1 cellular context compared by ENCODE assay signal in the genomic region with DNA sequence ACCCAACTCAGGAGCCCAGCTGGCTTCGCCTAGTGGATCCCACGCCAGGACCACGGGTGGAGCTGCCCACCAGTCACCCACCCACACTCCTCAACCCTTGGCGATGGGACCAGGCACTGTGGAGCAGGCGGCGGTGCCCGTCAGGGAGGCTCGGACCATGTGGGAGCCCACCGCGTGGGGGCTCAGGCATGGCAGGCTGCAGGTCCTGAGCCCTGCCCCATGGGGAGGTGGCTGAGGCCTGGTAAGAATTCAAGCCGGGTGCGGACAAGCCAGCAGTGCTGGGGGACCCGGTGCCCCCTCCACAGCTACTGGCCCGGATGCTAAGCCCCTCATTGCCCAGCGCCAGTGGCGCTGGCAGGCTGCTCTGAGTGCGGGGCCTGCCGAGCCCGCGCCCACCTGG.
A peak's percentile ranks its signal among the peaks of the same experiment; 100 is the strongest.
TF ChIP-seq lines count a peak whose summit lies in the region.

No MANE protein-coding gene starts in this region.

TF ChIP-seq in HepG2, 621 proteins besides CTCF, POLR2A, EP300 and RAD21 (continued from another document):
- TF ChIP-seq, protein P1, sequence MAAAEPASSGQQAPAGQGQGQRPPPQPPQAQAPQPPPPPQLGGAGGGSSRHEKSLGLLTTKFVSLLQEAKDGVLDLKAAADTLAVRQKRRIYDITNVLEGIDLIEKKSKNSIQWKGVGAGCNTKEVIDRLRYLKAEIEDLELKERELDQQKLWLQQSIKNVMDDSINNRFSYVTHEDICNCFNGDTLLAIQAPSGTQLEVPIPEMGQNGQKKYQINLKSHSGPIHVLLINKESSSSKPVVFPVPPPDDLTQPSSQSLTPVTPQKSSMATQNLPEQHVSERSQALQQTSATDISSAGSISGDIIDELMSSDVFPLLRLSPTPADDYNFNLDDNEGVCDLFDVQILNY (CRISPR knock-in tag; conservative IDR thresholded peaks at IDR 0.05), result no peak
- no peak for TF ChIP-seq ZNF660 (CRISPR knock-in tag; IDR thresholded peaks at IDR 0.05; ENCODE audit: borderline replicate concordance, low read depth)
- no peak for TF ChIP-seq XBP1 (CRISPR knock-in tag; IDR thresholded peaks at IDR 0.05)
- no peak for TF ChIP-seq MEIS1 (CRISPR knock-in tag; IDR thresholded peaks at IDR 0.05; ENCODE audit: borderline replicate concordance)
- no peak for TF ChIP-seq ZFP90 (CRISPR knock-in tag; IDR thresholded peaks at IDR 0.05; ENCODE audit: borderline replicate concordance)
- peak; percentile 28 for TF ChIP-seq ZNF883 (CRISPR knock-in tag; IDR thresholded peaks at IDR 0.05; ENCODE audit: not compliant biosample characterization)
- no peak for TF ChIP-seq HNRNPL (IDR thresholded peaks at IDR 0.05; ENCODE audit: low read depth, low read length)
- TF ChIP-seq ZNF569 (CRISPR knock-in tag; IDR thresholded peaks at IDR 0.05; ENCODE audit: borderline replicate concordance), result no peak
- TF ChIP-seq ATF2 (CRISPR knock-in tag; IDR thresholded peaks at IDR 0.05), result no peak
- no peak for TF ChIP-seq NFKBIZ (CRISPR knock-in tag; IDR thresholded peaks at IDR 0.05)
- TF ChIP-seq ZNF276 (CRISPR knock-in tag; IDR thresholded peaks at IDR 0.05; ENCODE audit: low read depth), result no peak
- no peak for TF ChIP-seq RFX5 (IDR thresholded peaks at IDR 0.05; ENCODE audit: low read depth, low read length)
- TF ChIP-seq, protein P2, sequence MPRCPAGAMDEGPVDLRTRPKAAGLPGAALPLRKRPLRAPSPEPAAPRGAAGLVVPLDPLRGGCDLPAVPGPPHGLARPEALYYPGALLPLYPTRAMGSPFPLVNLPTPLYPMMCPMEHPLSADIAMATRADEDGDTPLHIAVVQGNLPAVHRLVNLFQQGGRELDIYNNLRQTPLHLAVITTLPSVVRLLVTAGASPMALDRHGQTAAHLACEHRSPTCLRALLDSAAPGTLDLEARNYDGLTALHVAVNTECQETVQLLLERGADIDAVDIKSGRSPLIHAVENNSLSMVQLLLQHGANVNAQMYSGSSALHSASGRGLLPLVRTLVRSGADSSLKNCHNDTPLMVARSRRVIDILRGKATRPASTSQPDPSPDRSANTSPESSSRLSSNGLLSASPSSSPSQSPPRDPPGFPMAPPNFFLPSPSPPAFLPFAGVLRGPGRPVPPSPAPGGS (CRISPR knock-in tag; IDR thresholded peaks at IDR 0.05), result 0 out of 2 replicates have a peak, but pooled peaks have one; percentile 27
- 0 out of 2 replicates have a peak, but pooled peaks have one; percentile 60 for TF ChIP-seq DNMT1 (CRISPR knock-in tag; IDR thresholded peaks at IDR 0.05)
- no peak for TF ChIP-seq SMYD3 (CRISPR knock-in tag; IDR thresholded peaks at IDR 0.05)
- TF ChIP-seq, protein P3, sequence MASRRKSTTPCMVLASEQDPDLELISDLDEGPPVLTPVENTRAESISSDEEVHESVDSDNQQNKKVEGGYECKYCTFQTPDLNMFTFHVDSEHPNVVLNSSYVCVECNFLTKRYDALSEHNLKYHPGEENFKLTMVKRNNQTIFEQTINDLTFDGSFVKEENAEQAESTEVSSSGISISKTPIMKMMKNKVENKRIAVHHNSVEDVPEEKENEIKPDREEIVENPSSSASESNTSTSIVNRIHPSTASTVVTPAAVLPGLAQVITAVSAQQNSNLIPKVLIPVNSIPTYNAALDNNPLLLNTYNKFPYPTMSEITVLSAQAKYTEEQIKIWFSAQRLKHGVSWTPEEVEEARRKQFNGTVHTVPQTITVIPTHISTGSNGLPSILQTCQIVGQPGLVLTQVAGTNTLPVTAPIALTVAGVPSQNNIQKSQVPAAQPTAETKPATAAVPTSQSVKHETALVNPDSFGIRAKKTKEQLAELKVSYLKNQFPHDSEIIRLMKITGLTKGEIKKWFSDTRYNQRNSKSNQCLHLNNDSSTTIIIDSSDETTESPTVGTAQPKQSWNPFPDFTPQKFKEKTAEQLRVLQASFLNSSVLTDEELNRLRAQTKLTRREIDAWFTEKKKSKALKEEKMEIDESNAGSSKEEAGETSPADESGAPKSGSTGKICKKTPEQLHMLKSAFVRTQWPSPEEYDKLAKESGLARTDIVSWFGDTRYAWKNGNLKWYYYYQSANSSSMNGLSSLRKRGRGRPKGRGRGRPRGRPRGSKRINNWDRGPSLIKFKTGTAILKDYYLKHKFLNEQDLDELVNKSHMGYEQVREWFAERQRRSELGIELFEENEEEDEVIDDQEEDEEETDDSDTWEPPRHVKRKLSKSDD (CRISPR knock-in tag; IDR thresholded peaks at IDR 0.05; ENCODE audit: low read depth), result 0 out of 2 replicates have a peak, but pooled peaks have one; percentile 11
- no peak for TF ChIP-seq ZSCAN30 (CRISPR knock-in tag; IDR thresholded peaks at IDR 0.05)
- no peak for TF ChIP-seq DPF2 (CRISPR knock-in tag; IDR thresholded peaks at IDR 0.05; ENCODE audit: borderline replicate concordance, low read depth)
- TF ChIP-seq ZNF687 (CRISPR knock-in tag; IDR thresholded peaks at IDR 0.05), result peak; percentile 54
- no peak for TF ChIP-seq ZNF234 (CRISPR knock-in tag; conservative IDR thresholded peaks at IDR 0.05)
- TF ChIP-seq ZBTB42 (CRISPR knock-in tag; IDR thresholded peaks at IDR 0.05), result no peak
- no peak for TF ChIP-seq MAZ (IDR thresholded peaks at IDR 0.05; ENCODE audit: borderline replicate concordance, low read depth, low read length)
- TF ChIP-seq MAZ (CRISPR knock-in tag; IDR thresholded peaks at IDR 0.05; ENCODE audit: low read depth), result 0 out of 2 replicates have a peak, but pooled peaks have one; percentile 20
- 0 out of 2 replicates have a peak, but pooled peaks have one; percentile 21 for TF ChIP-seq TBX2 (CRISPR knock-in tag; IDR thresholded peaks at IDR 0.05; ENCODE audit: borderline replicate concordance)
- no peak for TF ChIP-seq HNRNPLL (IDR thresholded peaks at IDR 0.05; ENCODE audit: low read depth, low read length, poor library complexity, severe bottlenecking)
- no peak for TF ChIP-seq MIER3 (CRISPR knock-in tag; IDR thresholded peaks at IDR 0.05; ENCODE audit: borderline replicate concordance)
- TF ChIP-seq ZBTB7B (CRISPR knock-in tag; IDR thresholded peaks at IDR 0.05), result no peak
- no peak for TF ChIP-seq PBX3 (CRISPR knock-in tag; IDR thresholded peaks at IDR 0.05; ENCODE audit: borderline replicate concordance)
- TF ChIP-seq ZBTB21 (CRISPR knock-in tag; IDR thresholded peaks at IDR 0.05), result no peak
- TF ChIP-seq GABPB1 (CRISPR knock-in tag; IDR thresholded peaks at IDR 0.05), result peak; percentile 29; the same call in 1 of the 2 replicates
- 0 out of 2 replicates have a peak, but pooled peaks have one; percentile 1 for TF ChIP-seq MED1 (CRISPR knock-in tag; IDR thresholded peaks at IDR 0.05)
- TF ChIP-seq, protein P4, sequence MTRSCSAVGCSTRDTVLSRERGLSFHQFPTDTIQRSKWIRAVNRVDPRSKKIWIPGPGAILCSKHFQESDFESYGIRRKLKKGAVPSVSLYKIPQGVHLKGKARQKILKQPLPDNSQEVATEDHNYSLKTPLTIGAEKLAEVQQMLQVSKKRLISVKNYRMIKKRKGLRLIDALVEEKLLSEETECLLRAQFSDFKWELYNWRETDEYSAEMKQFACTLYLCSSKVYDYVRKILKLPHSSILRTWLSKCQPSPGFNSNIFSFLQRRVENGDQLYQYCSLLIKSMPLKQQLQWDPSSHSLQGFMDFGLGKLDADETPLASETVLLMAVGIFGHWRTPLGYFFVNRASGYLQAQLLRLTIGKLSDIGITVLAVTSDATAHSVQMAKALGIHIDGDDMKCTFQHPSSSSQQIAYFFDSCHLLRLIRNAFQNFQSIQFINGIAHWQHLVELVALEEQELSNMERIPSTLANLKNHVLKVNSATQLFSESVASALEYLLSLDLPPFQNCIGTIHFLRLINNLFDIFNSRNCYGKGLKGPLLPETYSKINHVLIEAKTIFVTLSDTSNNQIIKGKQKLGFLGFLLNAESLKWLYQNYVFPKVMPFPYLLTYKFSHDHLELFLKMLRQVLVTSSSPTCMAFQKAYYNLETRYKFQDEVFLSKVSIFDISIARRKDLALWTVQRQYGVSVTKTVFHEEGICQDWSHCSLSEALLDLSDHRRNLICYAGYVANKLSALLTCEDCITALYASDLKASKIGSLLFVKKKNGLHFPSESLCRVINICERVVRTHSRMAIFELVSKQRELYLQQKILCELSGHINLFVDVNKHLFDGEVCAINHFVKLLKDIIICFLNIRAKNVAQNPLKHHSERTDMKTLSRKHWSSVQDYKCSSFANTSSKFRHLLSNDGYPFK (CRISPR knock-in tag; IDR thresholded peaks at IDR 0.05; ENCODE audit: borderline replicate concordance), result 0 out of 2 replicates have a peak, but pooled peaks have one; percentile 17
- TF ChIP-seq ZNF839 (CRISPR knock-in tag; IDR thresholded peaks at IDR 0.05; ENCODE audit: borderline replicate concordance), result no peak
- TF ChIP-seq ZBTB38 (CRISPR knock-in tag; IDR thresholded peaks at IDR 0.05), result no peak; the same call in 1 of the 2 replicates
- no peak for TF ChIP-seq NCOA5 (CRISPR knock-in tag; IDR thresholded peaks at IDR 0.05)
- 0 out of 2 replicates have a peak, but pooled peaks have one; percentile 16 for TF ChIP-seq FOXC1 (CRISPR knock-in tag; IDR thresholded peaks at IDR 0.05; ENCODE audit: borderline replicate concordance)
- TF ChIP-seq, protein P5, sequence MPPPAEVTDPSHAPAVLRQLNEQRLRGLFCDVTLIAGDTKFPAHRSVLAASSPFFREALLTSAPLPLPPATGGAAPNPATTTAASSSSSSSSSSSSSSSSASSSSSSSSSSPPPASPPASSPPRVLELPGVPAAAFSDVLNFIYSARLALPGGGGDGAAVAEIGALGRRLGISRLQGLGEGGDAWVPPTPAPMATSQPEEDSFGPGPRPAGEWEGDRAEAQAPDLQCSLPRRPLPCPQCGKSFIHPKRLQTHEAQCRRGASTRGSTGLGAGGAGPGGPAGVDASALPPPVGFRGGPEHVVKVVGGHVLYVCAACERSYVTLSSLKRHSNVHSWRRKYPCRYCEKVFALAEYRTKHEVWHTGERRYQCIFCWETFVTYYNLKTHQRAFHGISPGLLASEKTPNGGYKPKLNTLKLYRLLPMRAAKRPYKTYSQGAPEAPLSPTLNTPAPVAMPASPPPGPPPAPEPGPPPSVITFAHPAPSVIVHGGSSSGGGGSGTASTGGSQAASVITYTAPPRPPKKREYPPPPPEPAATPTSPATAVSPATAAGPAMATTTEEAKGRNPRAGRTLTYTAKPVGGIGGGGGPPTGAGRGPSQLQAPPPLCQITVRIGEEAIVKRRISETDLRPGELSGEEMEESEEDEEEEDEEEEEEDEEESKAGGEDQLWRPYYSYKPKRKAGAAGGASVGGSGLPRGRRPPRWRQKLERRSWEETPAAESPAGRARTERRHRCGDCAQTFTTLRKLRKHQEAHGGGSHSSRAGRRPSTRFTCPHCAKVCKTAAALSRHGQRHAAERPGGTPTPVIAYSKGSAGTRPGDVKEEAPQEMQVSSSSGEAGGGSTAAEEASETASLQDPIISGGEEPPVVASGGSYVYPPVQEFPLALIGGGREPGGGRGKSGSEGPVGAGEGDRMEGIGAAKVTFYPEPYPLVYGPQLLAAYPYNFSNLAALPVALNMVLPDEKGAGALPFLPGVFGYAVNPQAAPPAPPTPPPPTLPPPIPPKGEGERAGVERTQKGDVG (CRISPR knock-in tag; IDR thresholded peaks at IDR 0.05; ENCODE audit: borderline replicate concordance), result no peak
